In the genomic region with DNA sequence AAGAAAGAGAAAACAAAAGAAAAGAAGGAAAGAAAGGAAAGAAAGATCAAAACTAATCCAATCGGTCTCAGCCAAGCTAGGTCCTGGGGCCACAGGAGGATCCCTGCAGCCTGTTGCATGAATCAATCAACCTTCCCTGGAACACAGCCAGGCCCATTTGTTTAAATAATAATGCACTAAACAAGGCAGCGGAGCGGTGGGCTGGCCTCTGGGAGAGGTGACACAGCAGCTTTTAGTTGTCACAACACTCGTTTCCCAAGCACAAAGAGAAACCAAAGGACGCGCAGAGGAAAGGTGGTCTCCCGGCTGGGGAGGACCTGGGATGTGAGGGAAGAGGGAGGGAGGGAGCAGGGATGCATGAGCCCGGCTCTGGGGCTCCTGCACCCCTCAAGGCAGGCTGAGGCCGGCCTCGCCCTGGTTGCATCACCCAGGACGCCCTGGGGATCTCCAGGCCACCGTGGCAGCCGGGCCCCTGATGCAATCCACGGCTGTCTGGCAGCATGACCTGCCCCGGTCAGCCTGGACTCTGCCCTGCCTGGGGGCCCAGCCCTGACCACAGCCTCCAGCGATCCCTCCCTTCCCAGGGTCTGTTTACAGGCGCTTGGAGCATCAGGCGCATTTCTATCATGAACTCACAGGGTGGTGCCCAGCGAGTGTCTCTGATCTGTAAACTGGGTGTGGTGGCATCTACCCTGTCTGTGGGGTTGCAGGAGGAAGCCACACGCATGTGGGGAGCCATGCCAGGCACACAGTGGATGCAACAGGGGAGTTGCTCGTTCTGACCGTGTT, we compare ENCODE assay signal across 1 cellular context.
TF ChIP-seq lines count a peak whose summit lies in the region.

No MANE protein-coding gene starts in this region.

TF ChIP-seq in K562, 482 proteins besides CTCF, POLR2A, EP300 and RAD21 (continued from another document and continues in another):
- TF ChIP-seq, protein P1, sequence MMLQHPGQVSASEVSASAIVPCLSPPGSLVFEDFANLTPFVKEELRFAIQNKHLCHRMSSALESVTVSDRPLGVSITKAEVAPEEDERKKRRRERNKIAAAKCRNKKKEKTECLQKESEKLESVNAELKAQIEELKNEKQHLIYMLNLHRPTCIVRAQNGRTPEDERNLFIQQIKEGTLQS (IDR thresholded peaks at IDR 0.05), result peak; percentile 99
- TF ChIP-seq, protein P1 (CRISPR knock-in tag; conservative IDR thresholded peaks at IDR 0.05), result 0 out of 2 replicates have a peak, but pooled peaks have one; percentile 78
- TF ChIP-seq FOXM1 (IDR thresholded peaks at IDR 0.05; ENCODE audit: low read depth) (no peak; the same call in 1 of the 2 replicates), FOXM1 (CRISPR knock-in tag; IDR thresholded peaks at IDR 0.05; ENCODE audit: low read depth) (no peak), TAF15 (IDR thresholded peaks at IDR 0.05; ENCODE audit: low read depth, low read length) (no peak), PTBP1 (IDR thresholded peaks at IDR 0.05; ENCODE audit: low read depth, low read length) (no peak), BDP1 (IDR thresholded peaks at IDR 0.05; ENCODE audit: insufficient read depth, insufficient read length) (no peak), LCOR (CRISPR knock-in tag; IDR thresholded peaks at IDR 0.05) (no peak), ZNF140 (CRISPR knock-in tag; IDR thresholded peaks at IDR 0.05) (no peak), GATAD2A (IDR thresholded peaks at IDR 0.05) (peak; percentile 68), ZNF253 (CRISPR knock-in tag; conservative IDR thresholded peaks at IDR 0.05) (no peak), PHF21A (IDR thresholded peaks at IDR 0.05; ENCODE audit: borderline replicate concordance, low read depth) (no peak), TCF7L2 (IDR thresholded peaks at IDR 0.05; ENCODE audit: low read depth, low read length) (no peak), L3MBTL2 (IDR thresholded peaks at IDR 0.05) (peak; percentile 60), MAFK (IDR thresholded peaks at IDR 0.05; ENCODE audit: low read length) (peak; percentile 78), ZNF239 (CRISPR knock-in tag; IDR thresholded peaks at IDR 0.05) (peak; percentile 52; the same call in 1 of the 2 replicates), XRCC4 (IDR thresholded peaks at IDR 0.05; ENCODE audit: extremely low read depth, insufficient read depth, insufficient read length) (no peak), FOXA1 (IDR thresholded peaks at IDR 0.05; ENCODE audit: borderline replicate concordance) (no peak), NR3C1 (CRISPR knock-in tag; IDR thresholded peaks at IDR 0.05) (no peak), NR2F6 (CRISPR knock-in tag; IDR thresholded peaks at IDR 0.05) (no peak), ZEB2 (IDR thresholded peaks at IDR 0.05) (0 out of 2 replicates have a peak, but pooled peaks have one; percentile 69), JUND (IDR thresholded peaks at IDR 0.05; ENCODE audit: borderline replicate concordance, low read depth, low read length) (peak; percentile 80), JUND (tag; IDR thresholded peaks at IDR 0.05; ENCODE audit: borderline replicate concordance, low read depth, low read length) (peak; percentile 59; the same call in 1 of the 3 replicates), SLC30A9 (CRISPR knock-in tag; IDR thresholded peaks at IDR 0.05) (no peak), MCM3 (IDR thresholded peaks at IDR 0.05) (no peak), CBX5 (IDR thresholded peaks at IDR 0.05; ENCODE audit: borderline replicate concordance, low read depth) (no peak), ZNF408 (CRISPR knock-in tag; IDR thresholded peaks at IDR 0.05; ENCODE audit: low read depth) (no peak), SUPT5H (IDR thresholded peaks at IDR 0.05) (0 out of 2 replicates have a peak, but pooled peaks have one; percentile 38), ZNF274 (IDR thresholded peaks at IDR 0.05; ENCODE audit: borderline replicate concordance, low read depth, low read length) (no peak), RFX7 (CRISPR knock-in tag; IDR thresholded peaks at IDR 0.05) (no peak), PRPF4 (IDR thresholded peaks at IDR 0.05; ENCODE audit: insufficient read depth, low read depth, low read length, poor library complexity, severe bottlenecking) (no peak), ZNF707 (CRISPR knock-in tag; conservative IDR thresholded peaks at IDR 0.05) (no peak), ZNF24 (IDR thresholded peaks at IDR 0.05) (no peak), ZNF75A (CRISPR knock-in tag; IDR thresholded peaks at IDR 0.05) (no peak), NCOR1 (IDR thresholded peaks at IDR 0.05) (peak; percentile 10; the same call in 1 of the 2 replicates), NCOA4 (IDR thresholded peaks at IDR 0.05; ENCODE audit: partially characterized antibody) (no peak), DPF2 (IDR thresholded peaks at IDR 0.05) (peak; percentile 86), ZFPM2 (CRISPR knock-in tag; IDR thresholded peaks at IDR 0.05) (no peak), CSDE1 (IDR thresholded peaks at IDR 0.05) (no peak), BCL6 (CRISPR knock-in tag; IDR thresholded peaks at IDR 0.05) (no peak), ZFP30 (CRISPR knock-in tag; IDR thresholded peaks at IDR 0.05; ENCODE audit: borderline replicate concordance) (no peak), HOXB6 (CRISPR knock-in tag; IDR thresholded peaks at IDR 0.05; ENCODE audit: borderline replicate concordance) (no peak), E2F3 (CRISPR knock-in tag; IDR thresholded peaks at IDR 0.05) (no peak), ZNF507 (tag; conservative IDR thresholded peaks at IDR 0.05) (no peak), BRD4 (IDR thresholded peaks at IDR 0.05) (peak; percentile 34; the same call in 1 of the 2 replicates)
- TF ChIP-seq, protein P2, sequence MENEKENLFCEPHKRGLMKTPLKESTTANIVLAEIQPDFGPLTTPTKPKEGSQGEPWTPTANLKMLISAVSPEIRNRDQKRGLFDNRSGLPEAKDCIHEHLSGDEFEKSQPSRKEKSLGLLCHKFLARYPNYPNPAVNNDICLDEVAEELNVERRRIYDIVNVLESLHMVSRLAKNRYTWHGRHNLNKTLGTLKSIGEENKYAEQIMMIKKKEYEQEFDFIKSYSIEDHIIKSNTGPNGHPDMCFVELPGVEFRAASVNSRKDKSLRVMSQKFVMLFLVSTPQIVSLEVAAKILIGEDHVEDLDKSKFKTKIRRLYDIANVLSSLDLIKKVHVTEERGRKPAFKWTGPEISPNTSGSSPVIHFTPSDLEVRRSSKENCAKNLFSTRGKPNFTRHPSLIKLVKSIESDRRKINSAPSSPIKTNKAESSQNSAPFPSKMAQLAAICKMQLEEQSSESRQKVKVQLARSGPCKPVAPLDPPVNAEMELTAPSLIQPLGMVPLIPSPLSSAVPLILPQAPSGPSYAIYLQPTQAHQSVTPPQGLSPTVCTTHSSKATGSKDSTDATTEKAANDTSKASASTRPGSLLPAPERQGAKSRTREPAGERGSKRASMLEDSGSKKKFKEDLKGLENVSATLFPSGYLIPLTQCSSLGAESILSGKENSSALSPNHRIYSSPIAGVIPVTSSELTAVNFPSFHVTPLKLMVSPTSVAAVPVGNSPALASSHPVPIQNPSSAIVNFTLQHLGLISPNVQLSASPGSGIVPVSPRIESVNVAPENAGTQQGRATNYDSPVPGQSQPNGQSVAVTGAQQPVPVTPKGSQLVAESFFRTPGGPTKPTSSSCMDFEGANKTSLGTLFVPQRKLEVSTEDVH (IDR thresholded peaks at IDR 0.05; ENCODE audit: low read depth, partially characterized antibody), result no peak
- TF ChIP-seq, protein P3, sequence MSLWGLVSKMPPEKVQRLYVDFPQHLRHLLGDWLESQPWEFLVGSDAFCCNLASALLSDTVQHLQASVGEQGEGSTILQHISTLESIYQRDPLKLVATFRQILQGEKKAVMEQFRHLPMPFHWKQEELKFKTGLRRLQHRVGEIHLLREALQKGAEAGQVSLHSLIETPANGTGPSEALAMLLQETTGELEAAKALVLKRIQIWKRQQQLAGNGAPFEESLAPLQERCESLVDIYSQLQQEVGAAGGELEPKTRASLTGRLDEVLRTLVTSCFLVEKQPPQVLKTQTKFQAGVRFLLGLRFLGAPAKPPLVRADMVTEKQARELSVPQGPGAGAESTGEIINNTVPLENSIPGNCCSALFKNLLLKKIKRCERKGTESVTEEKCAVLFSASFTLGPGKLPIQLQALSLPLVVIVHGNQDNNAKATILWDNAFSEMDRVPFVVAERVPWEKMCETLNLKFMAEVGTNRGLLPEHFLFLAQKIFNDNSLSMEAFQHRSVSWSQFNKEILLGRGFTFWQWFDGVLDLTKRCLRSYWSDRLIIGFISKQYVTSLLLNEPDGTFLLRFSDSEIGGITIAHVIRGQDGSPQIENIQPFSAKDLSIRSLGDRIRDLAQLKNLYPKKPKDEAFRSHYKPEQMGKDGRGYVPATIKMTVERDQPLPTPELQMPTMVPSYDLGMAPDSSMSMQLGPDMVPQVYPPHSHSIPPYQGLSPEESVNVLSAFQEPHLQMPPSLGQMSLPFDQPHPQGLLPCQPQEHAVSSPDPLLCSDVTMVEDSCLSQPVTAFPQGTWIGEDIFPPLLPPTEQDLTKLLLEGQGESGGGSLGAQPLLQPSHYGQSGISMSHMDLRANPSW (CRISPR knock-in tag; IDR thresholded peaks at IDR 0.05), result no peak
- TF ChIP-seq, protein P4, sequence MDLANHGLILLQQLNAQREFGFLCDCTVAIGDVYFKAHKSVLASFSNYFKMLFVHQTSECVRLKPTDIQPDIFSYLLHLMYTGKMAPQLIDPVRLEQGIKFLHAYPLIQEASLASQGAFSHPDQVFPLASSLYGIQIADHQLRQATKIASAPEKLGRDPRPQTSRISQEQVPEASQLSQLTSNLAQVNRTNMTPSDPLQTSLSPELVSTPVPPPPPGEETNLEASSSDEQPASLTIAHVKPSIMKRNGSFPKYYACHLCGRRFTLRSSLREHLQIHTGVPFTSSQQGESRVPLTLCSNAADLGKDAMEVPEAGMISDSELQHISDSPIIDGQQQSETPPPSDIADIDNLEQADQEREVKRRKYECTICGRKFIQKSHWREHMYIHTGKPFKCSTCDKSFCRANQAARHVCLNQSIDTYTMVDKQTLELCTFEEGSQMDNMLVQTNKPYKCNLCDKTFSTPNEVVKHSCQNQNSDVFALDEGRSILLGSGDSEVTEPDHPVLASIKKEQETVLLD (IDR thresholded peaks at IDR 0.05), result no peak
- TF ChIP-seq, protein P5, sequence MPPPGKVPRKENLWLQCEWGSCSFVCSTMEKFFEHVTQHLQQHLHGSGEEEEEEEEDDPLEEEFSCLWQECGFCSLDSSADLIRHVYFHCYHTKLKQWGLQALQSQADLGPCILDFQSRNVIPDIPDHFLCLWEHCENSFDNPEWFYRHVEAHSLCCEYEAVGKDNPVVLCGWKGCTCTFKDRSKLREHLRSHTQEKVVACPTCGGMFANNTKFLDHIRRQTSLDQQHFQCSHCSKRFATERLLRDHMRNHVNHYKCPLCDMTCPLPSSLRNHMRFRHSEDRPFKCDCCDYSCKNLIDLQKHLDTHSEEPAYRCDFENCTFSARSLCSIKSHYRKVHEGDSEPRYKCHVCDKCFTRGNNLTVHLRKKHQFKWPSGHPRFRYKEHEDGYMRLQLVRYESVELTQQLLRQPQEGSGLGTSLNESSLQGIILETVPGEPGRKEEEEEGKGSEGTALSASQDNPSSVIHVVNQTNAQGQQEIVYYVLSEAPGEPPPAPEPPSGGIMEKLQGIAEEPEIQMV (tag; conservative IDR thresholded peaks at IDR 0.05; ENCODE audit: low read depth), result no peak; the same call in 1 of the 2 replicates
- TF ChIP-seq, protein P6, sequence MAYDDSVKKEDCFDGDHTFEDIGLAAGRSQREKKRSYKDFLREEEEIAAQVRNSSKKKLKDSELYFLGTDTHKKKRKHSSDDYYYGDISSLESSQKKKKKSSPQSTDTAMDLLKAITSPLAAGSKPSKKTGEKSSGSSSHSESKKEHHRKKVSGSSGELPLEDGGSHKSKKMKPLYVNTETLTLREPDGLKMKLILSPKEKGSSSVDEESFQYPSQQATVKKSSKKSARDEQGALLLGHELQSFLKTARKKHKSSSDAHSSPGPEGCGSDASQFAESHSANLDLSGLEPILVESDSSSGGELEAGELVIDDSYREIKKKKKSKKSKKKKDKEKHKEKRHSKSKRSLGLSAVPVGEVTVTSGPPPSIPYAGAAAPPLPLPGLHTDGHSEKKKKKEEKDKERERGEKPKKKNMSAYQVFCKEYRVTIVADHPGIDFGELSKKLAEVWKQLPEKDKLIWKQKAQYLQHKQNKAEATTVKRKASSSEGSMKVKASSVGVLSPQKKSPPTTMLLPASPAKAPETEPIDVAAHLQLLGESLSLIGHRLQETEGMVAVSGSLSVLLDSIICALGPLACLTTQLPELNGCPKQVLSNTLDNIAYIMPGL (CRISPR knock-in tag; IDR thresholded peaks at IDR 0.05), result no peak
- TF ChIP-seq, protein P7, sequence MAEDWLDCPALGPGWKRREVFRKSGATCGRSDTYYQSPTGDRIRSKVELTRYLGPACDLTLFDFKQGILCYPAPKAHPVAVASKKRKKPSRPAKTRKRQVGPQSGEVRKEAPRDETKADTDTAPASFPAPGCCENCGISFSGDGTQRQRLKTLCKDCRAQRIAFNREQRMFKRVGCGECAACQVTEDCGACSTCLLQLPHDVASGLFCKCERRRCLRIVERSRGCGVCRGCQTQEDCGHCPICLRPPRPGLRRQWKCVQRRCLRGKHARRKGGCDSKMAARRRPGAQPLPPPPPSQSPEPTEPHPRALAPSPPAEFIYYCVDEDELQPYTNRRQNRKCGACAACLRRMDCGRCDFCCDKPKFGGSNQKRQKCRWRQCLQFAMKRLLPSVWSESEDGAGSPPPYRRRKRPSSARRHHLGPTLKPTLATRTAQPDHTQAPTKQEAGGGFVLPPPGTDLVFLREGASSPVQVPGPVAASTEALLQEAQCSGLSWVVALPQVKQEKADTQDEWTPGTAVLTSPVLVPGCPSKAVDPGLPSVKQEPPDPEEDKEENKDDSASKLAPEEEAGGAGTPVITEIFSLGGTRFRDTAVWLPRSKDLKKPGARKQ (CRISPR knock-in tag; IDR thresholded peaks at IDR 0.05), result no peak
- TF ChIP-seq, protein P8, sequence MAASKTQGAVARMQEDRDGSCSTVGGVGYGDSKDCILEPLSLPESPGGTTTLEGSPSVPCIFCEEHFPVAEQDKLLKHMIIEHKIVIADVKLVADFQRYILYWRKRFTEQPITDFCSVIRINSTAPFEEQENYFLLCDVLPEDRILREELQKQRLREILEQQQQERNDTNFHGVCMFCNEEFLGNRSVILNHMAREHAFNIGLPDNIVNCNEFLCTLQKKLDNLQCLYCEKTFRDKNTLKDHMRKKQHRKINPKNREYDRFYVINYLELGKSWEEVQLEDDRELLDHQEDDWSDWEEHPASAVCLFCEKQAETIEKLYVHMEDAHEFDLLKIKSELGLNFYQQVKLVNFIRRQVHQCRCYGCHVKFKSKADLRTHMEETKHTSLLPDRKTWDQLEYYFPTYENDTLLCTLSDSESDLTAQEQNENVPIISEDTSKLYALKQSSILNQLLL (CRISPR knock-in tag; IDR thresholded peaks at IDR 0.05; ENCODE audit: borderline replicate concordance), result no peak
- TF ChIP-seq, protein P9, sequence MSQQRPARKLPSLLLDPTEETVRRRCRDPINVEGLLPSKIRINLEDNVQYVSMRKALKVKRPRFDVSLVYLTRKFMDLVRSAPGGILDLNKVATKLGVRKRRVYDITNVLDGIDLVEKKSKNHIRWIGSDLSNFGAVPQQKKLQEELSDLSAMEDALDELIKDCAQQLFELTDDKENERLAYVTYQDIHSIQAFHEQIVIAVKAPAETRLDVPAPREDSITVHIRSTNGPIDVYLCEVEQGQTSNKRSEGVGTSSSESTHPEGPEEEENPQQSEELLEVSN (IDR thresholded peaks at IDR 0.05; ENCODE audit: borderline replicate concordance in 1 of 2, extremely low read depth in 1 of 2, insufficient read depth in 1 of 2, insufficient read length in 1 of 2, low read depth in 1 of 2, low read length in 1 of 2, poor library complexity in 1 of 2, severe bottlenecking in 1 of 2), result no peak
